In genomic region chr1:51328926-51329325, GRCh38 we compare ENCODE assay signal across 14 cellular contexts. TPM values are rescaled to one million over a fixed set of nuclear protein-coding genes. Genes with fewer than 3 reads are reported as not detected.
A peak's percentile ranks its signal among the peaks of the same experiment; 100 is the strongest.
DNase-seq lines count a peak whose midpoint lies in the region; ATAC-seq and TF ChIP-seq lines count a peak whose summit lies in the region.
"Had no signal": no experiment of that assay in that cellular context is flagged by ENCODE, and none has a peak within 500 bp of the region (broad histone marks: within the 10 kb centered on the region; RNA-seq: fewer than 3 reads in every experiment).

No MANE protein-coding gene starts in this region.

- H3K79me2 ChIP-seq in PC-9 (ENCODE audit: low read depth), result no peaks in the 10 kb centered on the region

- CTCF ChIA-PET in PC-9 (lab: Charles Lee), result no interaction called here

- H3K4me3 Mint-ChIP-seq in T-helper 2 cell treated with Interferon-gamma antibody and Interleukin-4, amounts not matched to agents 5 μg/mL and 100 μg/mL, for 36 hours, result peak overlapping the region; percentile 37
- peak overlapping the region; percentile 68 for H3K4me3 Mint-ChIP-seq in progenitor cell of endocrine pancreas (ENCODE audit: low read depth)
- H3K4me3 Mint-ChIP-seq in CD14-positive monocyte, result no peak overlapping the region
- H3K4me3 Mint-ChIP-seq: activated CD8-positive, alpha-beta T cell treated with anti-CD3 and anti-CD28 coated beads for 36 hours had no signal

- POLR2A ChIA-PET in PC-9 (lab: Charles Lee; ENCODE audit: unreplicated experiment), result interaction anchor here (0.5 kb wide), 1 partner anchor 20 kb away, joined by 4 read pairs; no protein-coding TSS in a partner anchor

- H3K36me3 Mint-ChIP-seq in T-helper 2 cell treated with Interferon-gamma antibody and Interleukin-4, amounts not matched to agents 5 μg/mL and 100 μg/mL, for 36 hours (ENCODE audit: low read depth), result no peaks in the 10 kb centered on the region
- H3K36me3 Mint-ChIP-seq in progenitor cell of endocrine pancreas (ENCODE audit: insufficient read depth) (no peaks in the 10 kb centered on the region), CD14-positive monocyte (peaks cover 2 to 9% of the 10 kb centered on the region in 2 donors)

- peaks cover 36% of the 10 kb centered on the region for H3K27me3 Mint-ChIP-seq in T-helper 2 cell treated with Interferon-gamma antibody and Interleukin-4, amounts not matched to agents 5 μg/mL and 100 μg/mL, for 36 hours (ENCODE audit: low read depth)
- H3K27me3 Mint-ChIP-seq in progenitor cell of endocrine pancreas, result peaks cover 9% of the 10 kb centered on the region
- peaks cover 22 to 31% (median 25%) of the 10 kb centered on the region in 3 donors for H3K27me3 Mint-ChIP-seq in CD14-positive monocyte (ENCODE audit: low read depth in 3 of 3)

- H3K27ac ChIP-seq in PC-9 (no peak overlapping the region), lower lobe of right lung (peak overlapping the region; percentile 46)
- H3K27ac ChIP-seq: ovary, RWPE1, spleen had no signal

- H3K4me3 ChIP-seq in PC-9 (no peak overlapping the region), lower lobe of right lung (peak overlapping the region; percentile 40)
- H3K4me3 ChIP-seq: ovary, spleen had no signal

- BruUV-seq in PC-9 (replicated peaks; lab: Mats Ljungman, UMichigan), result no TSS peak

- H4K20me1 ChIP-seq in PC-9 (ENCODE audit: insufficient read depth), result no peaks in the 10 kb centered on the region

- peak overlapping the region; percentile 75; the same call in 1 of the 2 replicates for H3K4me2 ChIP-seq in PC-9

- no peak overlapping the region for H2AFZ ChIP-seq in PC-9

- intact Hi-C loops in PC-9 (cut with micrococcal nuclease; ENCODE audit: unreplicated experiment), result no loop called here
- intact Hi-C loops in lower lobe of right lung (cut with DNase I), result no loop called here
- intact Hi-C loops in CD14-positive monocyte (cut with micrococcal nuclease), result no loop called here

- no peak for ATAC-seq in lower lobe of right lung
- ATAC-seq in HG03342 (IDR thresholded peaks at IDR 0.05; ENCODE audit: unreplicated experiment), result no peak
- ATAC-seq: activated CD8-positive, alpha-beta T cell treated with anti-CD3 and anti-CD28 coated beads for 36 hours had no signal

- H3K9me3 Mint-ChIP-seq in T-helper 2 cell treated with Interferon-gamma antibody and Interleukin-4, amounts not matched to agents 5 μg/mL and 100 μg/mL, for 36 hours, result no peaks in the 10 kb centered on the region
- H3K9me3 Mint-ChIP-seq in progenitor cell of endocrine pancreas (ENCODE audit: low read depth) (no peaks in the 10 kb centered on the region), CD14-positive monocyte (peaks cover 0 to 7% (median 6%) of the 10 kb centered on the region in 7 donors)
- H3K9me3 Mint-ChIP-seq: activated CD8-positive, alpha-beta T cell treated with anti-CD3 and anti-CD28 coated beads for 36 hours had no signal

- H3K4me1 ChIP-seq in PC-9 (replicated peaks; ENCODE audit: insufficient read depth) (peaks cover 19% of the 10 kb centered on the region), lower lobe of right lung (peaks cover 16% of the 10 kb centered on the region)

- H3K36me3 ChIP-seq in PC-9 (ENCODE audit: low read depth), result no peaks in the 10 kb centered on the region
- H3K36me3 ChIP-seq in lower lobe of right lung, result no peaks in the 10 kb centered on the region
- H3K36me3 ChIP-seq: ovary, spleen had no signal

- H3K27ac Mint-ChIP-seq in T-helper 2 cell treated with Interferon-gamma antibody and Interleukin-4, amounts not matched to agents 5 μg/mL and 100 μg/mL, for 36 hours, result no peak overlapping the region
- H3K27ac Mint-ChIP-seq in progenitor cell of endocrine pancreas, result peak overlapping the region; percentile 78
- no peak overlapping the region for H3K27ac Mint-ChIP-seq in CD14-positive monocyte
- H3K27ac Mint-ChIP-seq: activated CD8-positive, alpha-beta T cell treated with anti-CD3 and anti-CD28 coated beads for 36 hours had no signal

- peaks cover 21% of the 10 kb centered on the region; the same call in 1 of the 2 replicates for H3F3A ChIP-seq in PC-9 (ENCODE audit: insufficient read depth, low read depth)

- DNase-seq in T-helper 2 cell treated with Interferon-gamma antibody and Interleukin-4, amounts not matched to agents 5 μg/mL and 100 μg/mL, for 36 hours (ENCODE audit: low spot score), result no peak
- DNase-seq in T-helper 2 cell (no peak), PC-9 (no peak), lower lobe of right lung (no peak), progenitor cell of endocrine pancreas (ENCODE audit: low spot score, unreplicated experiment) (no peak), NCI-H524 treated with DMSO at 0.1 percent for 48 hours (lab: John Stamatoyannopoulos, UW) (no peak), CD14-positive monocyte (ENCODE audit: low spot score) (no peak)
- DNase-seq: activated CD8-positive, alpha-beta T cell treated with anti-CD3 and anti-CD28 coated beads for 36 hours; DMS 273 treated with DMSO at 0.1 percent for 48 hours; ovary; spleen; T1000 had no signal

- H3K27me3 ChIP-seq in PC-9 (ENCODE audit: insufficient read depth, low read depth) (no peaks in the 10 kb centered on the region), lower lobe of right lung (ENCODE audit: low read depth) (no peaks in the 10 kb centered on the region)
- H3K27me3 ChIP-seq: ovary had no signal

- TF ChIP-seq CTCF in PC-9 (conservative IDR thresholded peaks at IDR 0.05), result no peak
- TF ChIP-seq CTCF in lower lobe of right lung (IDR thresholded peaks at IDR 0.05), result no peak
- TF ChIP-seq CTCF in progenitor cell of endocrine pancreas (IDR thresholded peaks at IDR 0.05; ENCODE audit: unreplicated experiment), result no peak
- no peak for TF ChIP-seq CTCF in CD14-positive monocyte (IDR thresholded peaks at IDR 0.05)

- H3K4me1 Mint-ChIP-seq in T-helper 2 cell treated with Interferon-gamma antibody and Interleukin-4, amounts not matched to agents 5 μg/mL and 100 μg/mL, for 36 hours (ENCODE audit: low read depth), result peaks cover 7% of the 10 kb centered on the region
- peaks cover 23% of the 10 kb centered on the region for H3K4me1 Mint-ChIP-seq in progenitor cell of endocrine pancreas (ENCODE audit: low read depth)
- H3K4me1 Mint-ChIP-seq in CD14-positive monocyte, result peaks cover 13% of the 10 kb centered on the region

- H3K9me3 ChIP-seq in PC-9 (ENCODE audit: insufficient read depth, low read depth) (no peaks in the 10 kb centered on the region), lower lobe of right lung (no peaks in the 10 kb centered on the region)
- H3K9me3 ChIP-seq: ovary, spleen had no signal

- no peaks in the 10 kb centered on the region for H3K9me2 ChIP-seq in PC-9 (ENCODE audit: insufficient read depth)

RNA-seq across cellular contexts. Expression of gene TTC39A, which starts 1.4 kb away (rescaled TPM):
- total RNA-seq in PC-9 (2021) (7.3 and 10.4 TPM in 2 replicates), lower lobe of right lung (34.9 TPM), progenitor cell of endocrine pancreas (22.4 and 26.0 TPM in 2 replicates)
- polyA plus RNA-seq in CD14-positive monocyte, result not detected

Comparison
In these comparisons a context has a peak if more than half of its experiments do, and no peak if none do; other contexts are left out.
1. H3K4me3 Mint-ChIP-seq: peak in T-helper 2 cell treated with Interferon-gamma antibody and Interleukin-4, amounts not matched to agents 5 μg/mL and 100 μg/mL, for 36 hours (single experiment) and progenitor cell of endocrine pancreas (single experiment); none in CD14-positive monocyte (0 of 2).